In the genomic region with DNA sequence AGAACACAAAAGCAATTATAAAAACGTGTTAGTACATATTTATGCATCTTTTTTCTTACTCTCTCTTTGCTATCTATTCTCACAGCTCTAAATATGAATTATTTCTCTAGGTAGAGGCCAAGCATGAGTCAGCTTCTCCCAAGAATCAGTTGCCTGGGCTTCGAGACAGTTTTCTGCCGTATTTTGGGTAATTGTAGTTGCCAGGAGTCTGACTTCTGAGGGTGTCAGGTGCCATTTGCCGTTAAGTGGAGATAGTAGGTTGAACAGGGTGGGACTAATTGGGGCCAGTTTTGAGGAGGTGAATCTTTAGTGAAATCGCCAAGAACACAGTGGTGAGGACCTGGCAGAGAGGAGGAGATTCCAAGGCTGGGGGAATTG, we compare ENCODE assay signal across 8 cellular contexts. TPM values are rescaled to one million over a fixed set of nuclear protein-coding genes. Genes with fewer than 3 reads are reported as not detected.
A peak's percentile ranks its signal among the peaks of the same experiment; 100 is the strongest.
DNase-seq lines count a peak whose midpoint lies in the region; ATAC-seq and TF ChIP-seq lines count a peak whose summit lies in the region.

No MANE protein-coding gene starts in this region.

- DNase-seq in NCI-H1105 (lab: John Stamatoyannopoulos, UW) (peak; percentile 55), retina (no peak), left colon (no peak), NCI-H82 treated with DMSO at 0.1 percent for 48 hours (lab: John Stamatoyannopoulos, UW; ENCODE audit: unreplicated experiment) (no peak)
- no peak for DNase-seq in central memory CD8-positive, alpha-beta T cell (ENCODE audit: low spot score in 2 of 2)
- DNase-seq in naive thymus-derived CD4-positive, alpha-beta T cell = peak in 1 of 9 donors; percentile 33

- POLR2A ChIA-PET in naive thymus-derived CD4-positive, alpha-beta T cell (lab: Charles Lee) = interaction anchor here (0.6 to 6.5 kb wide), 17 partner anchors 8 to 1224 kb away, joined by 3 to 70 read pairs (median 7); a partner anchor contains a TSS

- TF ChIP-seq CTCF in GM12875 (IDR thresholded peaks at IDR 0.05; ENCODE audit: borderline replicate concordance, insufficient read depth, low read depth, low read length) = no peak

- peaks cover 14% of the 10 kb centered on the region for H3K36me3 Mint-ChIP-seq in central memory CD8-positive, alpha-beta T cell (ENCODE audit: insufficient read depth)
- H3K36me3 Mint-ChIP-seq in naive thymus-derived CD4-positive, alpha-beta T cell = peaks cover 0 to 6% (median 0%) of the 10 kb centered on the region in 5 donors

- H3K9me3 ChIP-seq in naive thymus-derived CD4-positive, alpha-beta T cell (ENCODE audit: control insufficient read depth in 2 of 3, low read length in 3 of 3) = no peaks in the 10 kb centered on the region

- no peaks in the 10 kb centered on the region for H3K27me3 ChIP-seq in naive thymus-derived CD4-positive, alpha-beta T cell (ENCODE audit: control insufficient read depth in 2 of 2, insufficient read depth in 2 of 2, low read length in 2 of 2)

- intact Hi-C loops in naive thymus-derived CD4-positive, alpha-beta T cell (cut with micrococcal nuclease) = loop anchor here (1.0 to 10.0 kb wide), 15 partner anchors 7 to 923 kb away; a partner anchor contains a TSS
- intact Hi-C loops in left colon (cut with DNase I, micrococcal nuclease) = no loop called here

- CTCF ChIA-PET in naive thymus-derived CD4-positive, alpha-beta T cell (lab: Charles Lee) = interaction anchor here (0.6 to 6.1 kb wide), 7 partner anchors 9 to 83 kb away, joined by 4 to 51 read pairs (median 5); no protein-coding TSS in a partner anchor

- peak overlapping the region; percentile 72 for H3K4me3 ChIP-seq in GM12875 (ENCODE audit: low read depth, low read length)
- H3K4me3 ChIP-seq in naive thymus-derived CD4-positive, alpha-beta T cell (ENCODE audit: low read length) = peak overlapping the region; percentile 48

- peak overlapping the region; percentile 78 for H3K27ac ChIP-seq in naive thymus-derived CD4-positive, alpha-beta T cell (ENCODE audit: low read depth, low read length)

- H3K9me3 Mint-ChIP-seq in central memory CD8-positive, alpha-beta T cell = no peaks in the 10 kb centered on the region
- no peaks in the 10 kb centered on the region for H3K9me3 Mint-ChIP-seq in naive thymus-derived CD4-positive, alpha-beta T cell

- peak overlapping the region; percentile 72 for H3K4me3 Mint-ChIP-seq in central memory CD8-positive, alpha-beta T cell
- peak overlapping the region; percentile 80 to 96 (median 90) for H3K4me3 Mint-ChIP-seq in naive thymus-derived CD4-positive, alpha-beta T cell

- peaks cover 30 to 31% of the 10 kb centered on the region in 2 donors for H3K4me1 ChIP-seq in naive thymus-derived CD4-positive, alpha-beta T cell (ENCODE audit: control insufficient read depth in 2 of 2, insufficient read depth in 2 of 2, low read length in 2 of 2)

- no peaks in the 10 kb centered on the region for H3K27me3 Mint-ChIP-seq in central memory CD8-positive, alpha-beta T cell
- H3K27me3 Mint-ChIP-seq in naive thymus-derived CD4-positive, alpha-beta T cell = no peaks in the 10 kb centered on the region

- ATAC-seq in central memory CD8-positive, alpha-beta T cell (replicated peaks; ENCODE audit: extremely low read depth, poor library complexity, severe bottlenecking) = peak; percentile 17
- ATAC-seq in naive thymus-derived CD4-positive, alpha-beta T cell = peak; percentile 3
- ATAC-seq in HG02678 (IDR thresholded peaks at IDR 0.05; ENCODE audit: unreplicated experiment) (no peak), left colon (no peak)

- H3K4me1 Mint-ChIP-seq in central memory CD8-positive, alpha-beta T cell = peaks cover 56% of the 10 kb centered on the region
- peaks cover 31 to 71% (median 61%) of the 10 kb centered on the region in 7 donors for H3K4me1 Mint-ChIP-seq in naive thymus-derived CD4-positive, alpha-beta T cell

- H3K27ac Mint-ChIP-seq in central memory CD8-positive, alpha-beta T cell (ENCODE audit: low read depth) = peak overlapping the region; percentile 90
- peak overlapping the region; percentile 93 to 99 (median 97) for H3K27ac Mint-ChIP-seq in naive thymus-derived CD4-positive, alpha-beta T cell

- H3K36me3 ChIP-seq in naive thymus-derived CD4-positive, alpha-beta T cell (ENCODE audit: control insufficient read depth in 2 of 3, insufficient read depth in 3 of 3, low read length in 3 of 3) = no peaks in the 10 kb centered on the region

RNA-seq across cellular contexts. Expression of a gene that starts 7.8 kb away (rescaled TPM):
- 10 to 100 TPM in 4 of 5 experiments, 1 to 10 TPM in 1; 9.8 to 53.3 (median 14.2) TPM for total RNA-seq in naive thymus-derived CD4-positive, alpha-beta T cell
- 1 to 10 TPM; 1.3 to 4.3 TPM for polyA plus RNA-seq in naive thymus-derived CD4-positive, alpha-beta T cell
- total RNA-seq in left colon = 1 to 10 TPM; 1.3 to 4.0 TPM

Comparison
In these comparisons a context has a peak if more than half of its experiments do, and no peak if none do; other contexts are left out.
1. ATAC-seq: peak in central memory CD8-positive, alpha-beta T cell (single experiment) and naive thymus-derived CD4-positive, alpha-beta T cell (single experiment); none in HG02678 (single experiment) and left colon (single experiment).
2. intact Hi-C loops: an anchor here in naive thymus-derived CD4-positive, alpha-beta T cell (1.0 to 10.0 kb wide); none called in left colon.